Comparison of ENCODE assay signal across 13 cellular contexts in genomic region chr1:94022471-94023189, GRCh38.
A peak's percentile ranks its signal among the peaks of the same experiment; 100 is the strongest.
DNase-seq lines count a peak whose midpoint lies in the region; ATAC-seq and TF ChIP-seq lines count a peak whose summit lies in the region.
"Had no signal": no experiment of that assay in that cellular context is flagged by ENCODE, and none has a peak within 500 bp of the region (broad histone marks: within the 10 kb centered on the region; RNA-seq: fewer than 3 reads in every experiment).

No MANE protein-coding gene starts in this region.

- TF ChIP-seq POLR2A in gastroesophageal sphincter (IDR thresholded peaks at IDR 0.05) (no peak), prostate gland (IDR thresholded peaks at IDR 0.05) (no peak)

- intact Hi-C loops in Panc1 (cut with micrococcal nuclease; ENCODE audit: unreplicated experiment): no loop called here
- intact Hi-C loops in prostate gland (cut with DNase I): loop anchor here (10.0 kb wide), 1 partner anchor 442 kb away; no protein-coding TSS in a partner anchor

- DNase-seq in EL: peak; percentile 79
- peak; percentile 60 for DNase-seq in Panc1 (ENCODE audit: low read depth, low spot score)
- DNase-seq in prostate gland (ENCODE audit: low spot score): peak; percentile 46
- no peak for DNase-seq in NCI-H748 (lab: John Stamatoyannopoulos, UW; ENCODE audit: unreplicated experiment)
- no peak for DNase-seq in activated effector memory CD4-positive, alpha-beta T cell treated with anti-CD3 and anti-CD28 coated beads, Interleukin-2, amount 50 U/mL, for 16 hours
- no peak for DNase-seq in NCI-H2171 (lab: John Stamatoyannopoulos, UW)
- no peak for DNase-seq in globus pallidus (ENCODE audit: low spot score)
- DNase-seq: DMS79 treated with DMSO at 0.1 percent for 48 hours; effector CD8-positive, alpha-beta T cell; NCI-H748 treated with DMSO at 0.1 percent for 48 hours; T1000 had no signal

- no TSS peak for BruUV-seq in Panc1 (replicated peaks; lab: Mats Ljungman, UMichigan)

- no peaks in the 10 kb centered on the region for H3K9me3 ChIP-seq in Panc1 (ENCODE audit: control insufficient read depth, insufficient read depth, low read depth, low read length)
- no peaks in the 10 kb centered on the region for H3K9me3 ChIP-seq in gastroesophageal sphincter
- no peaks in the 10 kb centered on the region for H3K9me3 ChIP-seq in prostate gland
- H3K9me3 ChIP-seq: tibial artery had no signal

- H3K36me3 ChIP-seq in Panc1 (ENCODE audit: control insufficient read depth, insufficient read depth, low read length) (no peaks in the 10 kb centered on the region), gastroesophageal sphincter (no peaks in the 10 kb centered on the region), prostate gland (no peaks in the 10 kb centered on the region)
- H3K36me3 ChIP-seq: tibial artery had no signal

- peak overlapping the region; percentile 51; the same call in 1 of the 2 replicates for H3K27ac ChIP-seq in Panc1 (ENCODE audit: low read length)
- H3K27ac ChIP-seq in gastroesophageal sphincter: no peak overlapping the region
- no peak overlapping the region for H3K27ac ChIP-seq in prostate gland
- H3K27ac ChIP-seq: tibial artery had no signal

- in situ Hi-C loops in Panc1 (cut with HindIII; ENCODE audit: low pct_unique_long_range_greater_than_20kb, low sequenced_read_pairs): no loop called here

- 100% methylated on average over 1 to 2 of the region's 6 CpGs for WGBS in gastroesophageal sphincter (ENCODE audit: low coverage in 1 of 2), 2 donors
- 60% methylated on average over 6 of the region's 6 CpGs for WGBS in prostate gland

- TF ChIP-seq EP300 in gastroesophageal sphincter (IDR thresholded peaks at IDR 0.05): no peak

- CTCF ChIA-PET in Panc1 (lab: Charles Lee): no interaction called here

- ATAC-seq in Panc1 (peak; percentile 84), gastroesophageal sphincter (peak; percentile 46)

- H3K27me3 ChIP-seq in Panc1 (ENCODE audit: control insufficient read depth, insufficient read depth, low read length) (no peaks in the 10 kb centered on the region), gastroesophageal sphincter (no peaks in the 10 kb centered on the region), prostate gland (replicated peaks; ENCODE audit: insufficient read depth) (no peaks in the 10 kb centered on the region)
- H3K27me3 ChIP-seq: tibial artery had no signal

- H3K4me1 ChIP-seq in Panc1 (ENCODE audit: control insufficient read depth, insufficient read depth, low read length) (peaks cover 28% of the 10 kb centered on the region), gastroesophageal sphincter (peaks cover 0 to 14% (median 0%) of the 10 kb centered on the region in 3 donors), prostate gland (replicated peaks) (no peaks in the 10 kb centered on the region)

- no peak overlapping the region for H3K4me3 ChIP-seq in Panc1 (ENCODE audit: low read depth in 2 of 2, low read length in 2 of 2)
- H3K4me3 ChIP-seq in gastroesophageal sphincter: no peak overlapping the region
- H3K4me3 ChIP-seq in prostate gland: no peak overlapping the region
- H3K4me3 ChIP-seq: tibial artery had no signal

- TF ChIP-seq CTCF in Panc1 (IDR thresholded peaks at IDR 0.05) (no peak), gastroesophageal sphincter (IDR thresholded peaks at IDR 0.05) (no peak), prostate gland (IDR thresholded peaks at IDR 0.05) (no peak)

- POLR2A ChIA-PET in Panc1 (lab: Charles Lee): no interaction called here

Comparison
In these comparisons a context has a peak if more than half of its experiments do, and no peak if none do; other contexts are left out.
1. DNase-seq: peak in EL (single experiment), Panc1 (single experiment) and prostate gland (single experiment); none in NCI-H748 (single experiment), activated effector memory CD4-positive, alpha-beta T cell treated with anti-CD3 and anti-CD28 coated beads, Interleukin-2, amount 50 U/mL, for 16 hours (single experiment), NCI-H2171 (single experiment) and globus pallidus (single experiment).